In the genomic region with DNA sequence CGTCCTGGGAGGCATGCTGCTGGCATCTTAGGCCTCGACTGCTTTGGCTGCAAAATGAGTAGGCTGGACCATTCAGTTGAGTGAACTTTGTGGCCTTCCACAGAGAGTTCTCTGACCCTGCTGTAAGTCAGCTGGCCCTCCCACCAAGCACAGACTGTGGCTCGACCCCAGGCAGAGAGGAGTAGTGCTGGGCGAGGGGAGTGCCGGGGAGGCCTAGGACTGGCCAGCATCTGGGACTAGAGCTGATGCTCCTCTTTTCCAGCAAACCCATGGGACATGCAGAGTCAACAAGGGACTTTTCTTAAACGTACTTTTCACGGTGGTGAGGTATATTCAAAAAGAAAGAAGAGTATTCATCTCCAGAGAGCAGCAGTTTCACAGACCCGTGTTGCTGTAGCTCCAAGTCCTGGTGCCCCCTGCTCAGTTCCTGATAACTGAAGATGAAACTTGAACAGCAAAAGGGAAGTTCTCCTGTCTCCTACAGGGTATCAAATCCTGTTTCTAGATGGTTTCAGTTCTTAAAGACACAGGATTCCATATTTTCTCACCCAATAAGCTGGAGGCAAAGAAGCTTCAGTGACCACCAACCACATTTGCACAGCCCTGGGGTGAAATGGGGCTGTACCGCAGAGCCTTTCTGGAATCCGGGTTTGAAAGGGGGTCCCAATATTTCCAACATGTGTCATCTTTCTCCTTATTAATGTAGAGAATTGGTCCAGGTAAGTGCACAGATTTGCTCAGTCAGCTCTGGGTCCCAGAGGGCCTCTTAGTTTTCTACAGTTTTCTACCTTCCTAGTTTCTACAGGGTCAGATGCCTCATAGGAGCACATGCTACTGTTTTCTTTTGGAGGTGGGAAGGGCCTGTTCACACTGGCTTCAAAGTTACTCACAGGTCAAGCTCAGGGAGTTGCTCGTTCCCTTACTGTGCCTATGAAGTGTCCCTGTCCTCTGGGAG, we compare ENCODE assay signal across 1 cellular context.
TF ChIP-seq lines count a peak whose summit lies in the region.

No MANE protein-coding gene starts in this region.

TF ChIP-seq in SK-N-SH treated with all-trans-retinoic acid at 6 μM for 48 hours, 23 proteins besides CTCF, POLR2A, EP300 and RAD21 (continued from another document):
- TF ChIP-seq, protein P1, sequence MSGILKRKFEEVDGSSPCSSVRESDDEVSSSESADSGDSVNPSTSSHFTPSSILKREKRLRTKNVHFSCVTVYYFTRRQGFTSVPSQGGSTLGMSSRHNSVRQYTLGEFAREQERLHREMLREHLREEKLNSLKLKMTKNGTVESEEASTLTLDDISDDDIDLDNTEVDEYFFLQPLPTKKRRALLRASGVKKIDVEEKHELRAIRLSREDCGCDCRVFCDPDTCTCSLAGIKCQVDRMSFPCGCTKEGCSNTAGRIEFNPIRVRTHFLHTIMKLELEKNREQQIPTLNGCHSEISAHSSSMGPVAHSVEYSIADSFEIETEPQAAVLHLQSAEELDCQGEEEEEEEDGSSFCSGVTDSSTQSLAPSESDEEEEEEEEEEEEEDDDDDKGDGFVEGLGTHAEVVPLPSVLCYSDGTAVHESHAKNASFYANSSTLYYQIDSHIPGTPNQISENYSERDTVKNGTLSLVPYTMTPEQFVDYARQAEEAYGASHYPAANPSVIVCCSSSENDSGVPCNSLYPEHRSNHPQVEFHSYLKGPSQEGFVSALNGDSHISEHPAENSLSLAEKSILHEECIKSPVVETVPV (CRISPR knock-in tag; IDR thresholded peaks at IDR 0.05), result no peak
- TF ChIP-seq, protein P2, sequence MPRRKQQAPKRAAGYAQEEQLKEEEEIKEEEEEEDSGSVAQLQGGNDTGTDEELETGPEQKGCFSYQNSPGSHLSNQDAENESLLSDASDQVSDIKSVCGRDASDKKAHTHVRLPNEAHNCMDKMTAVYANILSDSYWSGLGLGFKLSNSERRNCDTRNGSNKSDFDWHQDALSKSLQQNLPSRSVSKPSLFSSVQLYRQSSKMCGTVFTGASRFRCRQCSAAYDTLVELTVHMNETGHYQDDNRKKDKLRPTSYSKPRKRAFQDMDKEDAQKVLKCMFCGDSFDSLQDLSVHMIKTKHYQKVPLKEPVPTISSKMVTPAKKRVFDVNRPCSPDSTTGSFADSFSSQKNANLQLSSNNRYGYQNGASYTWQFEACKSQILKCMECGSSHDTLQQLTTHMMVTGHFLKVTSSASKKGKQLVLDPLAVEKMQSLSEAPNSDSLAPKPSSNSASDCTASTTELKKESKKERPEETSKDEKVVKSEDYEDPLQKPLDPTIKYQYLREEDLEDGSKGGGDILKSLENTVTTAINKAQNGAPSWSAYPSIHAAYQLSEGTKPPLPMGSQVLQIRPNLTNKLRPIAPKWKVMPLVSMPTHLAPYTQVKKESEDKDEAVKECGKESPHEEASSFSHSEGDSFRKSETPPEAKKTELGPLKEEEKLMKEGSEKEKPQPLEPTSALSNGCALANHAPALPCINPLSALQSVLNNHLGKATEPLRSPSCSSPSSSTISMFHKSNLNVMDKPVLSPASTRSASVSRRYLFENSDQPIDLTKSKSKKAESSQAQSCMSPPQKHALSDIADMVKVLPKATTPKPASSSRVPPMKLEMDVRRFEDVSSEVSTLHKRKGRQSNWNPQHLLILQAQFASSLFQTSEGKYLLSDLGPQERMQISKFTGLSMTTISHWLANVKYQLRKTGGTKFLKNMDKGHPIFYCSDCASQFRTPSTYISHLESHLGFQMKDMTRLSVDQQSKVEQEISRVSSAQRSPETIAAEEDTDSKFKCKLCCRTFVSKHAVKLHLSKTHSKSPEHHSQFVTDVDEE (CRISPR knock-in tag; IDR thresholded peaks at IDR 0.05), result no peak
- TF ChIP-seq GLIS3 (CRISPR knock-in tag; IDR thresholded peaks at IDR 0.05) (no peak), ISL1 (CRISPR knock-in tag; IDR thresholded peaks at IDR 0.05) (no peak), SNAI2 (CRISPR knock-in tag; IDR thresholded peaks at IDR 0.05) (no peak), RARB (CRISPR knock-in tag; IDR thresholded peaks at IDR 0.05) (no peak), TCF4 (CRISPR knock-in tag; IDR thresholded peaks at IDR 0.05; ENCODE audit: borderline replicate concordance) (no peak)
